Comparison of ENCODE assay signal across 9 cellular contexts in genomic region chr6:62285612-62286469, GRCh38. TPM values are rescaled to one million over a fixed set of nuclear protein-coding genes. Genes with fewer than 3 reads are reported as not detected.
DNase-seq lines count a peak whose midpoint lies in the region; ATAC-seq and TF ChIP-seq lines count a peak whose summit lies in the region.
"Had no signal": no experiment of that assay in that cellular context is flagged by ENCODE, and none has a peak within 500 bp of the region (broad histone marks: within the 10 kb centered on the region; RNA-seq: fewer than 3 reads in every experiment).

Gene KHDRBS2, minus strand, starts transcription at chr6:62286225.

- no TSS peak for BruUV-seq in PC-3 (replicated peaks; lab: Mats Ljungman, UMichigan)

- H3K4me1 Mint-ChIP-seq in activated T-cell treated with anti-CD3 and anti-CD28 coated beads, Interleukin-2, amount 50 U/mL, for 24 hours (ENCODE audit: low read depth), result no peaks in the 10 kb centered on the region
- no peaks in the 10 kb centered on the region for H3K4me1 Mint-ChIP-seq in activated T-helper 2 cell treated with anti-CD3 and anti-CD28 coated beads, Interferon-gamma antibody, Interleukin-2, Interleukin-4, amounts not matched to agents 10 μg/mL and 5 μg/mL and 100 μg/mL, durations not matched to agents 14 hours and 24 hours and 36 hours (ENCODE audit: low read depth)
- H3K4me1 Mint-ChIP-seq in progenitor cell of endocrine pancreas (ENCODE audit: low read depth), result peaks cover 34% of the 10 kb centered on the region

- ATAC-seq in HG02840 (IDR thresholded peaks at IDR 0.05; ENCODE audit: low FRiP score, unreplicated experiment), result peak; percentile 100
- ATAC-seq in PC-3, result no peak

- H3K27ac ChIP-seq in PC-3 (ENCODE audit: low read length), result no peak within 1 kb of the TSS
- H3K27ac ChIP-seq: BLaER1 treated with 17β-estradiol and CSF1 and Interleukin-3, amounts not matched to agents 10 nM and 100 nM had no signal

- H3K27ac Mint-ChIP-seq in activated T-cell treated with anti-CD3 and anti-CD28 coated beads, Interleukin-2, amount 50 U/mL, for 24 hours, result no peak within 1 kb of the TSS
- no peak within 1 kb of the TSS for H3K27ac Mint-ChIP-seq in activated T-helper 2 cell treated with anti-CD3 and anti-CD28 coated beads, Interferon-gamma antibody, Interleukin-2, Interleukin-4, amounts not matched to agents 10 μg/mL and 5 μg/mL and 100 μg/mL, durations not matched to agents 14 hours and 24 hours and 36 hours
- peak within 1 kb of the TSS; percentile 84 for H3K27ac Mint-ChIP-seq in progenitor cell of endocrine pancreas

- H3K36me3 Mint-ChIP-seq in activated T-cell treated with anti-CD3 and anti-CD28 coated beads, Interleukin-2, amount 50 U/mL, for 24 hours (ENCODE audit: low read depth), result no peaks in the 10 kb centered on the region
- no peaks in the 10 kb centered on the region for H3K36me3 Mint-ChIP-seq in activated T-helper 2 cell treated with anti-CD3 and anti-CD28 coated beads, Interferon-gamma antibody, Interleukin-2, Interleukin-4, amounts not matched to agents 10 μg/mL and 5 μg/mL and 100 μg/mL, durations not matched to agents 14 hours and 24 hours and 36 hours (ENCODE audit: low read depth)
- no peaks in the 10 kb centered on the region for H3K36me3 Mint-ChIP-seq in progenitor cell of endocrine pancreas (ENCODE audit: insufficient read depth)

- CTCF ChIA-PET in PC-3 (lab: Charles Lee), result no interaction called here

- no peak within 1 kb of the TSS for H2AFZ ChIP-seq in PC-3 (ENCODE audit: low read length)

- TF ChIP-seq CTCF in progenitor cell of endocrine pancreas (IDR thresholded peaks at IDR 0.05; ENCODE audit: unreplicated experiment) (no peak), PC-3 (conservative IDR thresholded peaks at IDR 0.05; ENCODE audit: low read depth, low read length) (no peak)

- no peaks in the 10 kb centered on the region for H3K9me2 ChIP-seq in PC-3 (replicated peaks; ENCODE audit: low read length)

- H3K79me2 ChIP-seq in PC-3 (ENCODE audit: low read length), result no peaks in the 10 kb centered on the region

- H3F3A ChIP-seq in PC-3 (ENCODE audit: low read length, unreplicated experiment), result no peaks in the 10 kb centered on the region

- H3K27me3 Mint-ChIP-seq in activated T-cell treated with anti-CD3 and anti-CD28 coated beads, Interleukin-2, amount 50 U/mL, for 24 hours, result peaks cover 21% of the 10 kb centered on the region
- H3K27me3 Mint-ChIP-seq in activated T-helper 2 cell treated with anti-CD3 and anti-CD28 coated beads, Interferon-gamma antibody, Interleukin-2, Interleukin-4, amounts not matched to agents 10 μg/mL and 5 μg/mL and 100 μg/mL, durations not matched to agents 14 hours and 24 hours and 36 hours (ENCODE audit: low read depth), result peaks cover 8% of the 10 kb centered on the region
- no peaks in the 10 kb centered on the region for H3K27me3 Mint-ChIP-seq in progenitor cell of endocrine pancreas

- POLR2A ChIA-PET in PC-3 (lab: Charles Lee; ENCODE audit: unreplicated experiment), result no interaction called here

- no peak within 1 kb of the TSS for H3K9ac ChIP-seq in PC-3 (ENCODE audit: low read length)
- H3K9ac ChIP-seq: BLaER1 treated with 17β-estradiol and CSF1 and Interleukin-3, amounts not matched to agents 10 nM and 100 nM had no signal

- no peaks in the 10 kb centered on the region for H3K9me3 Mint-ChIP-seq in activated T-cell treated with anti-CD3 and anti-CD28 coated beads, Interleukin-2, amount 50 U/mL, for 24 hours
- H3K9me3 Mint-ChIP-seq in activated T-helper 2 cell treated with anti-CD3 and anti-CD28 coated beads, Interferon-gamma antibody, Interleukin-2, Interleukin-4, amounts not matched to agents 10 μg/mL and 5 μg/mL and 100 μg/mL, durations not matched to agents 14 hours and 24 hours and 36 hours, result no peaks in the 10 kb centered on the region
- H3K9me3 Mint-ChIP-seq in progenitor cell of endocrine pancreas (ENCODE audit: low read depth), result no peaks in the 10 kb centered on the region

- H3K4me3 Mint-ChIP-seq in activated T-cell treated with anti-CD3 and anti-CD28 coated beads, Interleukin-2, amount 50 U/mL, for 24 hours, result no peak within 1 kb of the TSS
- no peak within 1 kb of the TSS for H3K4me3 Mint-ChIP-seq in activated T-helper 2 cell treated with anti-CD3 and anti-CD28 coated beads, Interferon-gamma antibody, Interleukin-2, Interleukin-4, amounts not matched to agents 10 μg/mL and 5 μg/mL and 100 μg/mL, durations not matched to agents 14 hours and 24 hours and 36 hours (ENCODE audit: low read depth)
- H3K4me3 Mint-ChIP-seq in progenitor cell of endocrine pancreas (ENCODE audit: low read depth), result peak within 1 kb of the TSS; percentile 91

- H3K4me2 ChIP-seq in PC-3 (ENCODE audit: low read length), result no peak within 1 kb of the TSS
- H3K4me2 ChIP-seq: BLaER1 treated with 17β-estradiol and CSF1 and Interleukin-3, amounts not matched to agents 10 nM and 100 nM had no signal

- H3K4me1 ChIP-seq in PC-3 (ENCODE audit: insufficient read depth, low read length), result no peaks in the 10 kb centered on the region
- H3K4me1 ChIP-seq: BLaER1 treated with 17β-estradiol and CSF1 and Interleukin-3, amounts not matched to agents 10 nM and 100 nM had no signal

- no peaks in the 10 kb centered on the region for H3K36me3 ChIP-seq in PC-3 (ENCODE audit: low read depth, low read length)
- H3K36me3 ChIP-seq: BLaER1 treated with 17β-estradiol and CSF1 and Interleukin-3, amounts not matched to agents 10 nM and 100 nM had no signal

- no peaks in the 10 kb centered on the region for H4K20me1 ChIP-seq in PC-3 (ENCODE audit: low read length)
- H4K20me1 ChIP-seq: BLaER1 treated with 17β-estradiol and CSF1 and Interleukin-3, amounts not matched to agents 10 nM and 100 nM had no signal

- intact Hi-C loops in activated T-helper 2 cell treated with anti-CD3 and anti-CD28 coated beads, Interferon-gamma antibody, Interleukin-2, Interleukin-4, amounts not matched to agents 10 μg/mL and 5 μg/mL and 100 μg/mL, durations not matched to agents 14 hours and 24 hours and 36 hours (cut with micrococcal nuclease), result no loop called here
- intact Hi-C loops in PC-3 (cut with micrococcal nuclease), result loop anchor here (10.0 kb wide), 1 partner anchor 481 kb away; no protein-coding TSS in a partner anchor

- no peak within 1 kb of the TSS for H3K4me3 ChIP-seq in PC-3 (ENCODE audit: low read length)
- H3K4me3 ChIP-seq: BLaER1 treated with 17β-estradiol and CSF1 and Interleukin-3, amounts not matched to agents 10 nM and 100 nM had no signal

- 0 out of 2 replicates have a peak, but pooled peaks cover 5% of the 10 kb centered on the region for H3K27me3 ChIP-seq in PC-3 (ENCODE audit: low read length)
- H3K27me3 ChIP-seq: BLaER1 treated with 17β-estradiol and CSF1 and Interleukin-3, amounts not matched to agents 10 nM and 100 nM had no signal

- DNase-seq in activated T-cell treated with anti-CD3 and anti-CD28 coated beads, Interleukin-2, amount 50 U/mL, for 24 hours, result peak; percentile 33
- no peak for DNase-seq in activated T-cell treated with anti-CD3 and anti-CD28 coated beads, Interleukin-2, amount 50 U/mL, for 1 hour
- DNase-seq in NCI-H2081 (lab: John Stamatoyannopoulos, UW) (peak; percentile 95 to 97), hippocampal formation (lab: John Stamatoyannopoulos, UW) (peak; percentile 90 to 91), progenitor cell of endocrine pancreas (ENCODE audit: low spot score, unreplicated experiment) (peak; percentile 90), PC-3 (no peak)
- peak; percentile 10 for DNase-seq in activated T-helper 2 cell treated with anti-CD3 and anti-CD28 coated beads, Interferon-gamma antibody, Interleukin-2, Interleukin-4, amounts not matched to agents 10 μg/mL and 5 μg/mL and 100 μg/mL, durations not matched to agents 14 hours and 24 hours and 36 hours (ENCODE audit: low spot score)

- H3K9me3 ChIP-seq in PC-3 (ENCODE audit: low read length), result no peaks in the 10 kb centered on the region

RNA-seq across cellular contexts. Expression of gene KHDRBS2, which starts in this region (rescaled TPM):
- not detected in 2 replicates for total RNA-seq in activated T-helper 2 cell treated with anti-CD3 and anti-CD28 coated beads, Interferon-gamma antibody, Interleukin-2, Interleukin-4, amounts not matched to agents 10 μg/mL and 5 μg/mL and 100 μg/mL, durations not matched to agents 14 hours and 24 hours and 36 hours
- total RNA-seq in progenitor cell of endocrine pancreas, result 9.7 and 11.3 TPM in 2 replicates
- total RNA-seq in PC-3 (2014; rRNA removed), result not detected in 2 replicates

Comparison
In these comparisons a context has a peak if more than half of its experiments do, and no peak if none do; other contexts are left out.
1. RNA of gene KHDRBS2 (total RNA-seq): 9.7 to 11.3 TPM in progenitor cell of endocrine pancreas; not detected in activated T-helper 2 cell treated with anti-CD3 and anti-CD28 coated beads, Interferon-gamma antibody, Interleukin-2, Interleukin-4, amounts not matched to agents 10 μg/mL and 5 μg/mL and 100 μg/mL, durations not matched to agents 14 hours and 24 hours and 36 hours and not detected in PC-3; every median in the first group is over 10 times any median in the second.
2. DNase-seq: peak in activated T-cell treated with anti-CD3 and anti-CD28 coated beads, Interleukin-2, amount 50 U/mL, for 24 hours (single experiment), NCI-H2081 (2 of 2), hippocampal formation (2 of 2) and progenitor cell of endocrine pancreas (single experiment); none in activated T-cell treated with anti-CD3 and anti-CD28 coated beads, Interleukin-2, amount 50 U/mL, for 1 hour (single experiment) and PC-3 (single experiment).
3. Peak in DNase-seq in activated T-helper 2 cell treated with anti-CD3 and anti-CD28 coated beads, Interferon-gamma antibody, Interleukin-2, Interleukin-4, amounts not matched to agents 10 μg/mL and 5 μg/mL and 100 μg/mL, durations not matched to agents 14 hours and 24 hours and 36 hours; RNA of the gene not detected or under 1 TPM.